1 cellular context compared by ENCODE assay signal in genomic region chr11:62602141-62603071, GRCh38.
TF ChIP-seq lines count a peak whose summit lies in the region.

No MANE protein-coding gene starts in this region.

TF ChIP-seq in HEK293, 187 proteins besides CTCF, POLR2A, EP300 and RAD21 (continued from another document):
- TF ChIP-seq, protein P1, sequence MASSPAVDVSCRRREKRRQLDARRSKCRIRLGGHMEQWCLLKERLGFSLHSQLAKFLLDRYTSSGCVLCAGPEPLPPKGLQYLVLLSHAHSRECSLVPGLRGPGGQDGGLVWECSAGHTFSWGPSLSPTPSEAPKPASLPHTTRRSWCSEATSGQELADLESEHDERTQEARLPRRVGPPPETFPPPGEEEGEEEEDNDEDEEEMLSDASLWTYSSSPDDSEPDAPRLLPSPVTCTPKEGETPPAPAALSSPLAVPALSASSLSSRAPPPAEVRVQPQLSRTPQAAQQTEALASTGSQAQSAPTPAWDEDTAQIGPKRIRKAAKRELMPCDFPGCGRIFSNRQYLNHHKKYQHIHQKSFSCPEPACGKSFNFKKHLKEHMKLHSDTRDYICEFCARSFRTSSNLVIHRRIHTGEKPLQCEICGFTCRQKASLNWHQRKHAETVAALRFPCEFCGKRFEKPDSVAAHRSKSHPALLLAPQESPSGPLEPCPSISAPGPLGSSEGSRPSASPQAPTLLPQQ (tag by site-specific recombination; IDR thresholded peaks at IDR 0.05), result no peak
- no peak for TF ChIP-seq ZSCAN16 (tag by site-specific recombination; IDR thresholded peaks at IDR 0.05)
TF ChIP-seq in HEK293: peak in this region for 7.
